In the genomic region with DNA sequence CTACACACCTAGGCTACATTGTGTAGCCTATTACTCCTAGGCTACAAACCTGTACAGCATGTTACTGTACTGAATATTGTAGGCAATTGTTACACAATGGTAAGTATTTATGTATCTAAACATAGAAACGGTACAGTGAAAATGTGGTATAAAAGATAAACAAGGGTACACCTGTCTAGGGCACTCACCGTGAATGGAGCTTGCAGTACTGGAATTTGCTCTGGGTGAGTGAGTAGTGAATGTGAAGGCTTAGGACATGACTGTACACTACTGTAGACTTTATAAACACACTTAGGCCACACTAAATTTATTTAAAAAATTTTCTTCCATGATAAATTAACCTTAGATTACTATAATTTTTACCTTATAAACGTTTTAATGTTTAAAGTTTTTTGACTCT, we compare ENCODE assay signal across 16 cellular contexts.
DNase-seq lines count a peak whose midpoint lies in the region; FAIRE-seq and TF ChIP-seq lines count a peak whose summit lies in the region.
"Had no signal": no experiment of that assay in that cellular context is flagged by ENCODE, and none has a peak within 500 bp of the region (broad histone marks: within the 10 kb centered on the region; RNA-seq: fewer than 3 reads in every experiment).

No MANE protein-coding gene starts in this region.

- no peaks in the 10 kb centered on the region for H3K36me3 ChIP-seq in SJSA1
- H3K36me3 ChIP-seq in transverse colon, result no peaks in the 10 kb centered on the region
- H3K36me3 ChIP-seq in effector memory CD4-positive, alpha-beta T cell (ENCODE audit: control insufficient read depth, insufficient read depth, low read length), result no peaks in the 10 kb centered on the region
- H3K36me3 ChIP-seq: BLaER1 had no signal

- TF ChIP-seq CTCF in transverse colon (IDR thresholded peaks at IDR 0.05), result no peak

- TF ChIP-seq POLR2A in transverse colon (IDR thresholded peaks at IDR 0.05) (no peak), H54 (IDR thresholded peaks at IDR 0.05; ENCODE audit: low read depth, low read length) (no peak)

- H3K27me3 ChIP-seq in SJSA1 (replicated peaks) (no peaks in the 10 kb centered on the region), transverse colon (no peaks in the 10 kb centered on the region)
- no peaks in the 10 kb centered on the region for H3K27me3 ChIP-seq in effector memory CD4-positive, alpha-beta T cell (replicated peaks; ENCODE audit: control insufficient read depth, insufficient read depth, low read length, poor library complexity, severe bottlenecking)
- H3K27me3 ChIP-seq: BLaER1 had no signal

- peaks cover 41% of the 10 kb centered on the region for H3K4me1 ChIP-seq in SJSA1 (replicated peaks)
- H3K4me1 ChIP-seq in transverse colon, result peaks cover 2 to 9% (median 8%) of the 10 kb centered on the region in 4 donors
- H3K4me1 ChIP-seq in effector memory CD4-positive, alpha-beta T cell (ENCODE audit: control insufficient read depth, insufficient read depth, low read length, poor library complexity, severe bottlenecking), result no peaks in the 10 kb centered on the region

- DNase-seq in NCI-H2107 treated with DMSO at 0.1 percent for 48 hours (lab: John Stamatoyannopoulos, UW; ENCODE audit: unreplicated experiment) (peak; percentile 58), NCI-H2107 (lab: John Stamatoyannopoulos, UW) (no peak), DMS79 treated with DMSO at 0.1 percent for 48 hours (lab: John Stamatoyannopoulos, UW) (peak; percentile 57), SJSA1 (ENCODE audit: low read depth in 1 of 2, low spot score in 2 of 2) (peak in 1 of 2 experiments; percentile 10), transverse colon (no peak), H54 (ENCODE audit: insufficient read length, low spot score) (no peak)
- DNase-seq in effector memory CD4-positive, alpha-beta T cell, result no peak
- DNase-seq: 8988T; CD4-positive, alpha-beta memory T cell; DMS153; GDM1; GM23248; HCEC 1CT had no signal

- intact Hi-C loops in transverse colon (cut with DNase I; ENCODE audit: low total_unique reads), result no loop called here

- H3K4me3 ChIP-seq in SJSA1 (no peak overlapping the region), transverse colon (no peak overlapping the region)
- H3K4me3 ChIP-seq in effector memory CD4-positive, alpha-beta T cell (ENCODE audit: insufficient read depth, low read depth, low read length, poor library complexity, severe bottlenecking), result no peak overlapping the region
- H3K4me3 ChIP-seq: BLaER1, GM23248 had no signal

- no peaks in the 10 kb centered on the region for H3K9me3 ChIP-seq in SJSA1 (replicated peaks)
- no peaks in the 10 kb centered on the region for H3K9me3 ChIP-seq in transverse colon
- no peaks in the 10 kb centered on the region for H3K9me3 ChIP-seq in effector memory CD4-positive, alpha-beta T cell (ENCODE audit: control insufficient read depth, low read length)
- H3K9me3 ChIP-seq: BLaER1 had no signal

- 33 to 45% methylated on average over 3 of the region's 3 CpGs for WGBS in transverse colon (ENCODE audit: low coverage in 1 of 2), 2 donors

- no peak for FAIRE-seq in H54 (lab: Jason Lieb, UNC)
- FAIRE-seq: GM12892, GM18507 had no signal

- in situ Hi-C loops in transverse colon (cut with MboI; ENCODE audit: low pct_ligation_motif_present in 1 of 4, low pct_unique_long_range_greater_than_20kb in 1 of 4, low sequenced_read_pairs in 3 of 4), result loop anchor here in 1 of 4 donors (10.0 kb wide), 1 partner anchor 205 kb away; no protein-coding TSS in a partner anchor

- H3K27ac ChIP-seq in SJSA1, result 0 out of 2 replicates have a peak overlapping the region, but pooled peaks have one; percentile 28
- H3K27ac ChIP-seq in transverse colon, result no peak overlapping the region
- H3K27ac ChIP-seq in effector memory CD4-positive, alpha-beta T cell (ENCODE audit: insufficient read depth, low read length, poor library complexity, severe bottlenecking), result no peak overlapping the region
- H3K27ac ChIP-seq: BLaER1, GM23248 had no signal

- no peak for TF ChIP-seq EP300 in transverse colon (IDR thresholded peaks at IDR 0.05; ENCODE audit: low read depth)

Comparison
In these comparisons a context has a peak if more than half of its experiments do, and no peak if none do; other contexts are left out.
1. DNase-seq: peak in NCI-H2107 treated with DMSO at 0.1 percent for 48 hours (single experiment) and DMS79 treated with DMSO at 0.1 percent for 48 hours (single experiment); none in NCI-H2107 (single experiment), transverse colon (single experiment), H54 (single experiment) and effector memory CD4-positive, alpha-beta T cell (0 of 3).